In genomic region chr3:137460944-137461343, GRCh38 we compare ENCODE assay signal across 17 cellular contexts.
DNase-seq lines count a peak whose midpoint lies in the region; ATAC-seq, FAIRE-seq and TF ChIP-seq lines count a peak whose summit lies in the region.
"Had no signal": no experiment of that assay in that cellular context is flagged by ENCODE, and none has a peak within 500 bp of the region (broad histone marks: within the 10 kb centered on the region; RNA-seq: fewer than 3 reads in every experiment).

No MANE protein-coding gene starts in this region.

- 65% methylated on average over 4 of the region's 4 CpGs for WGBS in liver
- WGBS in HepG2 (ENCODE audit: low lambda C conversion rate): 68% methylated on average over 4 of the region's 4 CpGs

- H3K4me1 ChIP-seq in liver (ENCODE audit: control insufficient read depth in 4 of 4, insufficient read depth in 4 of 4, low read length in 3 of 4) (no peaks in the 10 kb centered on the region), HepG2 (ENCODE audit: insufficient read depth, low read length) (no peaks in the 10 kb centered on the region), NT2/D1 (ENCODE audit: insufficient read depth, insufficient read length) (no peaks in the 10 kb centered on the region), iPS-15b (ENCODE audit: control insufficient read depth, insufficient read depth, low read length) (no peaks in the 10 kb centered on the region)
- H3K4me1 ChIP-seq: A549 had no signal

- H3K4me3 ChIP-seq in liver (ENCODE audit: low read depth in 1 of 3, low read length in 3 of 3) (no peak overlapping the region), HepG2 (replicated peaks in 1 of 3; ENCODE audit: insufficient read depth in 1 of 3, low read depth in 2 of 3, low read length in 3 of 3) (no peak overlapping the region), NT2/D1 (ENCODE audit: insufficient read length, low read depth) (peak overlapping the region; percentile 32), iPS-15b (ENCODE audit: low read depth, low read length) (peak overlapping the region; percentile 27)
- H3K4me3 ChIP-seq: A549, GM12878, GM23248 had no signal

- H4K20me1 ChIP-seq in HepG2 (ENCODE audit: insufficient read depth, low read length): no peaks in the 10 kb centered on the region

- CTCF ChIA-PET in HepG2 (lab: Yijun Ruan, JAX; ENCODE audit: low intra/inter-chr PET ratio, low total read pairs): no interaction called here

- no peak overlapping the region for H2AFZ ChIP-seq in HepG2 (ENCODE audit: low read length)
- H2AFZ ChIP-seq: GM23248 had no signal

- no peak overlapping the region for H3K9ac ChIP-seq in liver (ENCODE audit: low read depth in 1 of 2, low read length in 2 of 2)
- no peak overlapping the region for H3K9ac ChIP-seq in HepG2 (ENCODE audit: insufficient read depth, low read depth, low read length)
- no peak overlapping the region for H3K9ac ChIP-seq in NT2/D1 (ENCODE audit: insufficient read length, low read depth)
- no peak overlapping the region for H3K9ac ChIP-seq in iPS-15b (ENCODE audit: low read depth, low read length)
- H3K9ac ChIP-seq: GM23248 had no signal

- H3K27ac ChIP-seq in liver (ENCODE audit: low read depth in 1 of 2, low read length in 2 of 2) (no peak overlapping the region), HepG2 (ENCODE audit: extremely low read length, insufficient read depth, low read length) (no peak overlapping the region)
- H3K27ac ChIP-seq: A549, GM23248 had no signal

- DNase-seq in HepG2 (ENCODE audit: low spot score) (no peak), NT2/D1 (ENCODE audit: low read depth, low spot score) (no peak), GM12891 (ENCODE audit: insufficient read length, low spot score) (no peak), 8988T (no peak)
- DNase-seq: DND-41, GM23248, MV-4-11, NCI-H1417, NCI-H1694 treated with DMSO at 0.1 percent for 48 hours, NCI-H2107, NCI-H2227 treated with DMSO at 0.1 percent for 48 hours had no signal

- TF ChIP-seq EP300 in HepG2 (IDR thresholded peaks at IDR 0.05; ENCODE audit: low read depth in 2 of 2, low read length in 2 of 2) (no peak), HepG2 (CRISPR knock-in tag; IDR thresholded peaks at IDR 0.05; ENCODE audit: borderline replicate concordance) (no peak)

- no peaks in the 10 kb centered on the region for H3K36me3 ChIP-seq in liver (ENCODE audit: control insufficient read depth in 4 of 4, insufficient read depth in 3 of 4, low read depth in 1 of 4, low read length in 3 of 4)
- H3K36me3 ChIP-seq in HepG2 (replicated peaks in 1 of 2; ENCODE audit: control insufficient read depth in 1 of 2, insufficient read depth in 2 of 2, low read length in 2 of 2): no peaks in the 10 kb centered on the region
- no peaks in the 10 kb centered on the region for H3K36me3 ChIP-seq in NT2/D1 (ENCODE audit: insufficient read depth, insufficient read length, low read length)
- H3K36me3 ChIP-seq in iPS-15b (ENCODE audit: control insufficient read depth, insufficient read depth, low read length): no peaks in the 10 kb centered on the region

- no peak for TF ChIP-seq POLR2A in HepG2 (IDR thresholded peaks at IDR 0.05; ENCODE audit: insufficient read depth in 1 of 2, low read depth in 2 of 2, low read length in 2 of 2)
- TF ChIP-seq POLR2A in GM12891 (IDR thresholded peaks at IDR 0.05; ENCODE audit: low read depth, low read length): no peak

- H3K79me2 ChIP-seq in HepG2 (ENCODE audit: insufficient read depth, low read length): no peaks in the 10 kb centered on the region

- TF ChIP-seq RAD21 in liver (IDR thresholded peaks at IDR 0.05) (no peak), HepG2 (CRISPR knock-in tag; IDR thresholded peaks at IDR 0.05) (no peak)

- BruUV-seq in HepG2 (replicated peaks; lab: Mats Ljungman, UMichigan): no TSS peak

- H3K27me3 ChIP-seq in liver (ENCODE audit: control insufficient read depth in 4 of 4, insufficient read depth in 4 of 4, low read length in 3 of 4) (no peaks in the 10 kb centered on the region), HepG2 (ENCODE audit: control insufficient read depth in 1 of 2, insufficient read depth in 2 of 2, low read length in 2 of 2) (no peaks in the 10 kb centered on the region), NT2/D1 (ENCODE audit: insufficient read depth, insufficient read length) (no peaks in the 10 kb centered on the region), iPS-15b (ENCODE audit: control insufficient read depth, insufficient read depth, low read length) (no peaks in the 10 kb centered on the region)

- POLR2A ChIA-PET in HepG2 (lab: Yijun Ruan, JAX): no interaction called here

- H3K9me3 ChIP-seq in liver (ENCODE audit: control insufficient read depth in 4 of 4, low read length in 3 of 4) (no peaks in the 10 kb centered on the region), HepG2 (ENCODE audit: low read length) (no peaks in the 10 kb centered on the region), NT2/D1 (ENCODE audit: insufficient read depth, low read length) (peaks cover 8% of the 10 kb centered on the region), iPS-15b (ENCODE audit: control insufficient read depth, insufficient read depth, low read length) (no peaks in the 10 kb centered on the region)
- H3K9me3 ChIP-seq: A549 had no signal

- in situ Hi-C loops in HepG2 (cut with HindIII; ENCODE audit: extremely low pct_ligation_motif_present, low pct_unique_long_range_greater_than_20kb): no loop called here

- H3K4me2 ChIP-seq in HepG2 (ENCODE audit: low read depth, low read length): no peak overlapping the region
- H3K4me2 ChIP-seq: A549 had no signal

- TF ChIP-seq CTCF in liver (IDR thresholded peaks at IDR 0.05; ENCODE audit: low read depth, low read length, missing input control) (no peak), HepG2 (CRISPR knock-in tag; IDR thresholded peaks at IDR 0.05) (no peak)

- no peak for FAIRE-seq in HepG2 (lab: Jason Lieb, UNC)
- FAIRE-seq in GM12891 (lab: Jason Lieb, UNC): no peak
- FAIRE-seq: A549, GM12878 had no signal

- intact Hi-C loops in HepG2 (cut with micrococcal nuclease; ENCODE audit: unreplicated experiment): no loop called here

- ATAC-seq in HepG2: no peak
- no peak for ATAC-seq in HG03354 (IDR thresholded peaks at IDR 0.05; ENCODE audit: poor library complexity, severe bottlenecking, unreplicated experiment)
- ATAC-seq: A549, GM12878, HCT116 had no signal

TF ChIP-seq in liver, 16 proteins besides CTCF, POLR2A, EP300 and RAD21:
- TF ChIP-seq EGR1 (IDR thresholded peaks at IDR 0.05; ENCODE audit: low read depth in 2 of 2): no peak
- peak; percentile 28 for TF ChIP-seq FOXA1 (IDR thresholded peaks at IDR 0.05)
- TF ChIP-seq YY1 (IDR thresholded peaks at IDR 0.05): no peak
- no peak for TF ChIP-seq RXRA (IDR thresholded peaks at IDR 0.05)
- TF ChIP-seq FOXA2 (IDR thresholded peaks at IDR 0.05): peak; percentile 25
- TF ChIP-seq HNF4A (conservative IDR thresholded peaks at IDR 0.05): peak in 1 of 2 donors; percentile 32
- no peak for TF ChIP-seq NR2F2 (IDR thresholded peaks at IDR 0.05)
- no peak for TF ChIP-seq SP1 (IDR thresholded peaks at IDR 0.05)

TF ChIP-seq in HepG2, 621 proteins besides CTCF, POLR2A, EP300 and RAD21 (continues in another document):
- no peak for TF ChIP-seq PHF21A (CRISPR knock-in tag; IDR thresholded peaks at IDR 0.05)
- TF ChIP-seq SMAD9 (CRISPR knock-in tag; IDR thresholded peaks at IDR 0.05): no peak
- TF ChIP-seq, protein P1, sequence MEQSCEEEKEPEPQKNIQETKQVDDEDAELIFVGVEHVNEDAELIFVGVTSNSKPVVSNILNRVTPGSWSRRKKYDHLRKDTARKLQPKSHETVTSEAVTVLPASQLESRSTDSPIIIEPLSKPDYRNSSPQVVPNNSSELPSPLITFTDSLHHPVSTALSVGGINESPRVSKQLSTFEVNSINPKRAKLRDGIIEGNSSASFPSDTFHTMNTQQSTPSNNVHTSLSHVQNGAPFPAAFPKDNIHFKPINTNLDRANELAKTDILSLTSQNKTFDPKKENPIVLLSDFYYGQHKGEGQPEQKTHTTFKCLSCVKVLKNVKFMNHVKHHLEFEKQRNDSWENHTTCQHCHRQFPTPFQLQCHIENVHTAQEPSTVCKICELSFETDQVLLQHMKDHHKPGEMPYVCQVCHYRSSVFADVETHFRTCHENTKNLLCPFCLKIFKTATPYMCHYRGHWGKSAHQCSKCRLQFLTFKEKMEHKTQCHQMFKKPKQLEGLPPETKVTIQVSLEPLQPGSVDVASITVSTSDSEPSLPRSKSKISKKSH (CRISPR knock-in tag; IDR thresholded peaks at IDR 0.05; ENCODE audit: borderline replicate concordance): no peak
- TF ChIP-seq NKX3-1 (CRISPR knock-in tag; IDR thresholded peaks at IDR 0.05): no peak
- TF ChIP-seq ISX (CRISPR knock-in tag; conservative IDR thresholded peaks at IDR 0.05): no peak

TF ChIP-seq in GM12891, 5 proteins besides CTCF, POLR2A, EP300 and RAD21:
- TF ChIP-seq TAF1 (IDR thresholded peaks at IDR 0.05; ENCODE audit: low read depth, low read length) (no peak), PAX5 (IDR thresholded peaks at IDR 0.05; ENCODE audit: insufficient read depth, low read length, severe bottlenecking) (no peak), SPI1 (IDR thresholded peaks at IDR 0.05; ENCODE audit: low read depth, low read length) (no peak), POLR2AphosphoS5 (IDR thresholded peaks at IDR 0.05; ENCODE audit: low read depth, low read length) (no peak), POU2F2 (IDR thresholded peaks at IDR 0.05; ENCODE audit: low read depth, low read length) (no peak)

Comparison
In these comparisons a context has a peak if more than half of its experiments do, and no peak if none do; other contexts are left out.
1. H3K4me3 ChIP-seq: peak in NT2/D1 (single experiment) and iPS-15b (single experiment); none in liver (0 of 3) and HepG2 (0 of 3).